In genomic region chr15:87213646-87214045, GRCh38 we compare ENCODE assay signal across 24 cellular contexts.
"Had no signal": no experiment of that assay in that cellular context is flagged by ENCODE, and none has a peak within 500 bp of the region (broad histone marks: within the 10 kb centered on the region; RNA-seq: fewer than 3 reads in every experiment).

No MANE protein-coding gene starts in this region.

- H3K4me3 ChIP-seq: cardiac muscle cell, gastrocnemius medialis, sigmoid colon, thoracic aorta, upper lobe of right lung had no signal

- H3K27ac Mint-ChIP-seq: activated CD4-positive, alpha-beta memory T cell treated with anti-CD3 and anti-CD28 coated beads, Interleukin-2, amount 10 ng/mL, durations not matched to agents 7 days and 5 days; activated CD4-positive, alpha-beta T cell treated with anti-CD3 and anti-CD28 coated beads, Interleukin-2, amount 10 ng/mL, durations not matched to agents 24 days and 14 days; activated naive CD4-positive, alpha-beta T cell treated with anti-CD3 and anti-CD28 coated beads, Interleukin-2, amount 10 ng/mL, durations not matched to agents 7 days and 5 days; mesothelial cell of epicardium; natural killer cell; T-cell; T-helper 2 cell treated with Interferon-gamma antibody and Interleukin-4, amounts not matched to agents 5 μg/mL and 100 μg/mL, for 36 hours had no signal

- H3K9me3 ChIP-seq: gastrocnemius medialis, sigmoid colon, thoracic aorta, upper lobe of right lung had no signal

- H3K36me3 ChIP-seq: cardiac muscle cell, gastrocnemius medialis, sigmoid colon, thoracic aorta, upper lobe of right lung had no signal

- DNase-seq: activated CD4-positive, alpha-beta memory T cell treated with anti-CD3 and anti-CD28 coated beads, Interleukin-2, amount 10 ng/mL, durations not matched to agents 7 days and 5 days; activated CD4-positive, alpha-beta T cell treated with anti-CD3 and anti-CD28 coated beads, Interleukin-2, amount 10 ng/mL, durations not matched to agents 24 days and 14 days; activated effector memory CD4-positive, alpha-beta T cell treated with anti-CD3 and anti-CD28 coated beads, Interleukin-2, amount 50 U/mL, for 16 hours; activated naive CD4-positive, alpha-beta T cell treated with anti-CD3 and anti-CD28 coated beads, Interleukin-2, amount 10 ng/mL, durations not matched to agents 7 days and 5 days; amygdala; cortex of kidney; erythroblast; gastrocnemius medialis; left colon; natural killer cell; sigmoid colon; stimulated activated CD4-positive, alpha-beta T cell treated with anti-CD3 and anti-CD28 coated beads, Interleukin-2, amount 100 ng/mL, for 48 hours; stimulated activated CD8-positive, alpha-beta memory T cell treated with anti-CD3 and anti-CD28 coated beads, Interleukin-4, amount 100 ng/mL, for 48 hours; stimulated activated naive CD4-positive, alpha-beta T cell treated with Interleukin-2 at 50 U/mL for 16 hours; T-cell; upper lobe of right lung had no signal

- H3K27ac ChIP-seq: cardiac muscle cell, gastrocnemius medialis, parathyroid adenoma, sigmoid colon, thoracic aorta, upper lobe of right lung, VCaP had no signal

- H3K4me3 Mint-ChIP-seq: activated CD4-positive, alpha-beta memory T cell treated with anti-CD3 and anti-CD28 coated beads, Interleukin-2, amount 10 ng/mL, durations not matched to agents 7 days and 5 days; activated CD4-positive, alpha-beta T cell treated with anti-CD3 and anti-CD28 coated beads, Interleukin-2, amount 10 ng/mL, durations not matched to agents 24 days and 14 days; activated naive CD4-positive, alpha-beta T cell treated with anti-CD3 and anti-CD28 coated beads, Interleukin-2, amount 10 ng/mL, durations not matched to agents 7 days and 5 days; mesothelial cell of epicardium; natural killer cell; T-cell; T-helper 2 cell treated with Interferon-gamma antibody and Interleukin-4, amounts not matched to agents 5 μg/mL and 100 μg/mL, for 36 hours had no signal

- H3K9ac ChIP-seq: parathyroid adenoma had no signal

- ATAC-seq: activated CD4-positive, CD25-positive, alpha-beta regulatory T cell treated with anti-CD3 and anti-CD28 coated beads, Interleukin-2, amount 50 U/mL, for 24 hours; gastrocnemius medialis; left colon; natural killer cell; SK-N-SH treated with all-trans-retinoic acid at 6 μM for 48 hours; T-cell; upper lobe of right lung had no signal

- H3K79me2 ChIP-seq: parathyroid adenoma had no signal

- H3K9me3 Mint-ChIP-seq: activated CD4-positive, alpha-beta memory T cell treated with anti-CD3 and anti-CD28 coated beads, Interleukin-2, amount 10 ng/mL, durations not matched to agents 7 days and 5 days; activated CD4-positive, alpha-beta T cell treated with anti-CD3 and anti-CD28 coated beads, Interleukin-2, amount 10 ng/mL, durations not matched to agents 24 days and 14 days; activated naive CD4-positive, alpha-beta T cell treated with anti-CD3 and anti-CD28 coated beads, Interleukin-2, amount 10 ng/mL, durations not matched to agents 7 days and 5 days had no signal

- H3K4me1 ChIP-seq: gastrocnemius medialis, parathyroid adenoma, sigmoid colon, upper lobe of right lung had no signal

- H3K36me3 Mint-ChIP-seq: activated naive CD4-positive, alpha-beta T cell treated with anti-CD3 and anti-CD28 coated beads, Interleukin-2, amount 10 ng/mL, durations not matched to agents 7 days and 5 days; mesothelial cell of epicardium; natural killer cell; T-cell had no signal

- H3K4me1 Mint-ChIP-seq: activated CD4-positive, alpha-beta memory T cell treated with anti-CD3 and anti-CD28 coated beads, Interleukin-2, amount 10 ng/mL, durations not matched to agents 7 days and 5 days; activated CD4-positive, alpha-beta T cell treated with anti-CD3 and anti-CD28 coated beads, Interleukin-2, amount 10 ng/mL, durations not matched to agents 24 days and 14 days; activated naive CD4-positive, alpha-beta T cell treated with anti-CD3 and anti-CD28 coated beads, Interleukin-2, amount 10 ng/mL, durations not matched to agents 7 days and 5 days; natural killer cell; T-cell had no signal

- H3K27me3 Mint-ChIP-seq: activated CD4-positive, alpha-beta memory T cell treated with anti-CD3 and anti-CD28 coated beads, Interleukin-2, amount 10 ng/mL, durations not matched to agents 7 days and 5 days; activated CD4-positive, alpha-beta T cell treated with anti-CD3 and anti-CD28 coated beads, Interleukin-2, amount 10 ng/mL, durations not matched to agents 24 days and 14 days; activated naive CD4-positive, alpha-beta T cell treated with anti-CD3 and anti-CD28 coated beads, Interleukin-2, amount 10 ng/mL, durations not matched to agents 7 days and 5 days had no signal

- H3K27me3 ChIP-seq: cardiac muscle cell, gastrocnemius medialis, upper lobe of right lung had no signal

- H2AFZ ChIP-seq: parathyroid adenoma had no signal
